24 cellular contexts compared by ENCODE assay signal in the genomic region with DNA sequence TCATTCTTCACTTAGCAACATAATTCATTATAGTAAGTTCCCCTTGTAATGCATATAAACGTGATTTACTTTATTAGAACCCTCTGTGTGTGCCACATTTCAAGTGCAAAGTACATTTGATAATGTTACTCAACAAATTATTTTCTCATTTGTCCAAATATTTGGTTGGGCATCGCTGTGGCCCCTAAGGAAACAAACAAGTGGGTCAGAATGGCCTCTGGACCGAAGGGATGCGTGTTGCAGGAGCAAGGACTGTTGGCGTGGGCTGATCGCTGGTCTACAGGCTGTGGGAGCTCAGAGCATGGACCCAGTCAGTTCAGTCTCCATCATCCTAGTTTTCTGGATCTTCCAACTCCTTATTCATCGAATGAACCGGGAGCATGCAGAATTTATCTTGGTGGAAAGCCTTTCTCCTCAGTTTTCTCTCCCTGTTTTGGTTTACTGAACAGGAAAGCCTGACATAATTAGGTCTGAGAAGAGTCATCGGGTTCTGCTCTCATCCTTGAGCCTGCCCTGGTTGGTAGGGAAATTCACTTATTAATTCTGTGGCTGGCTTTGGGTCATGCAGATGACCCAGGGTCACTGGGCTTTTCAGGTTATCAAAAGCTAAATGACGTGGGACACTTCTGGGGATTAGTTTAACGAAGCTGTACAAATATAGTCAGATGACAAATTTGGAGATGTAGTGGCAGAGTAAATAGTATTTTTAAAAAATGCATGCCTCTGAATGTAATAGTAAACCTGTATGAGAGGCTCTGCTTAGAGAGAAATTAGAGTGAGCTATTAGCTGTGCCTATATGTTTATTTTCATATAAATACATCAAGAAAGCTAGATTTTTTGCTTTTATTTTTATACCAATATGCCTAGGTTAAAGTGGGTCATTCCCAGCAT.
DNase-seq lines count a peak whose midpoint lies in the region; ATAC-seq lines count a peak whose summit lies in the region.
"Had no signal": no experiment of that assay in that cellular context is flagged by ENCODE, and none has a peak within 500 bp of the region (broad histone marks: within the 10 kb centered on the region; RNA-seq: fewer than 3 reads in every experiment).

No MANE protein-coding gene starts in this region.

- no peak overlapping the region for H2BK15ac ChIP-seq in neuronal stem cell (ENCODE audit: low read length)

- peaks cover 5 to 6% of the 10 kb centered on the region in 2 donors for H3K4me1 ChIP-seq in neuronal stem cell (ENCODE audit: control insufficient read depth in 2 of 2, insufficient read depth in 1 of 2, low read depth in 1 of 2, low read length in 2 of 2)
- H3K4me1 ChIP-seq: HAP-1 had no signal

- H4K91ac ChIP-seq in neuronal stem cell (ENCODE audit: low read depth, low read length, poor library complexity) = no peak overlapping the region

- peak overlapping the region; percentile 62 for H3K27ac ChIP-seq in neuronal stem cell (replicated peaks; ENCODE audit: low read length)
- H3K27ac ChIP-seq: 22Rv1, C4-2B, GM23248, RWPE1, SK-N-MC had no signal

- peak; percentile 83 for ATAC-seq in left lobe of liver
- ATAC-seq: Panc1 had no signal

- no peak overlapping the region for H3K4me3 ChIP-seq in neuronal stem cell (ENCODE audit: low read length in 2 of 2)
- no peak overlapping the region for H3K4me3 ChIP-seq in MG63
- H3K4me3 ChIP-seq: GM23248, HAP-1, SK-N-MC had no signal

- no peak overlapping the region for H3K4me2 ChIP-seq in neuronal stem cell (ENCODE audit: insufficient read depth, low read length, poor library complexity, severe bottlenecking)

- no peak overlapping the region for H2BK12ac ChIP-seq in neuronal stem cell (ENCODE audit: low read length)

- no peak overlapping the region for H2AFZ ChIP-seq in neuronal stem cell (ENCODE audit: low read length)
- H2AFZ ChIP-seq: GM23248 had no signal

- H2AK5ac ChIP-seq in neuronal stem cell (ENCODE audit: low read depth, low read length) = no peak overlapping the region

- no peak overlapping the region for H3K23ac ChIP-seq in neuronal stem cell (ENCODE audit: low read depth, low read length, poor library complexity)

- H3K4ac ChIP-seq in neuronal stem cell (ENCODE audit: low read length) = no peak overlapping the region

- H4K8ac ChIP-seq in neuronal stem cell (ENCODE audit: low read depth, low read length) = no peak overlapping the region

- no peak overlapping the region for H2BK120ac ChIP-seq in neuronal stem cell (ENCODE audit: low read depth, low read length)

- H3K36me3 ChIP-seq in neuronal stem cell (replicated peaks in 1 of 2; ENCODE audit: control insufficient read depth in 2 of 2, insufficient read depth in 2 of 2, low read length in 2 of 2) (no peaks in the 10 kb centered on the region), MG63 (no peaks in the 10 kb centered on the region; the same call in 1 of the 2 replicates)
- H3K36me3 ChIP-seq: HAP-1 had no signal

- H3K79me1 ChIP-seq in neuronal stem cell (ENCODE audit: low read depth, low read length) = no peaks in the 10 kb centered on the region

- no peaks in the 10 kb centered on the region for H3K27me3 ChIP-seq in neuronal stem cell (ENCODE audit: control insufficient read depth in 3 of 3, insufficient read depth in 3 of 3, low read depth in 1 of 3, low read length in 3 of 3)
- no peaks in the 10 kb centered on the region for H3K27me3 ChIP-seq in MG63

- no peak overlapping the region for H3K9ac ChIP-seq in neuronal stem cell (ENCODE audit: low read depth, low read length, poor library complexity)
- H3K9ac ChIP-seq: GM23248 had no signal

- no peak overlapping the region for H2BK5ac ChIP-seq in neuronal stem cell (ENCODE audit: low read length)

- H3K14ac ChIP-seq in neuronal stem cell (ENCODE audit: low read length) = no peak overlapping the region

- WGBS in neuronal stem cell (ENCODE audit: extremely low coverage in 2 of 2, insufficient read length in 2 of 2, insufficient replicate concordance in 1 of 2), 2 donors = no CpG with 5 or more reads among the region's 11 CpGs

- no peak overlapping the region for H3K18ac ChIP-seq in neuronal stem cell (ENCODE audit: low read length)

- DNase-seq in NCI-H510A treated with DMSO at 0.1 percent for 48 hours (lab: John Stamatoyannopoulos, UW) = peak; percentile 12
- no peak for DNase-seq in NCI-H510A (lab: John Stamatoyannopoulos, UW)
- DNase-seq in NCI-H146 treated with DMSO at 0.1 percent for 48 hours (lab: John Stamatoyannopoulos, UW; ENCODE audit: unreplicated experiment) = peak; percentile 35
- peak; percentile 88 for DNase-seq in left lobe of liver (ENCODE audit: low spot score)
- no peak for DNase-seq in neuronal stem cell (ENCODE audit: low spot score)
- no peak for DNase-seq in stimulated activated naive CD4-positive, alpha-beta T cell treated with Interleukin-2 at 50 U/mL for 16 hours (lab: John Stamatoyannopoulos, UW)
- DNase-seq in MG63 = no peak
- no peak for DNase-seq in globus pallidus (ENCODE audit: low spot score)
- DNase-seq: Calu3, GM23248, HFFc6, KBM-7, NCI-H1694 treated with DMSO at 0.1 percent for 48 hours, NCI-H2081, NCI-H2171, NCI-H226, NCI-H524, SIG-M5 had no signal

- H3K9me3 ChIP-seq in neuronal stem cell (replicated peaks in 1 of 2; ENCODE audit: control insufficient read depth in 2 of 2, insufficient read depth in 1 of 2, low read depth in 1 of 2, low read length in 2 of 2) = no peaks in the 10 kb centered on the region
- no peaks in the 10 kb centered on the region for H3K9me3 ChIP-seq in MG63
- H3K9me3 ChIP-seq: HAP-1 had no signal

Comparison
In these comparisons a context has a peak if more than half of its experiments do, and no peak if none do; other contexts are left out.
1. DNase-seq: peak in NCI-H510A treated with DMSO at 0.1 percent for 48 hours (single experiment), NCI-H146 treated with DMSO at 0.1 percent for 48 hours (single experiment) and left lobe of liver (single experiment); none in NCI-H510A (single experiment), neuronal stem cell (single experiment), stimulated activated naive CD4-positive, alpha-beta T cell treated with Interleukin-2 at 50 U/mL for 16 hours (single experiment), MG63 (single experiment) and globus pallidus (single experiment).